Comparison of ENCODE assay signal across 16 cellular contexts in genomic region chr6:18551228-18551627, GRCh38.
DNase-seq lines count a peak whose midpoint lies in the region; ATAC-seq, FAIRE-seq and TF ChIP-seq lines count a peak whose summit lies in the region.
"Had no signal": no experiment of that assay in that cellular context is flagged by ENCODE, and none has a peak within 500 bp of the region (broad histone marks: within the 10 kb centered on the region; RNA-seq: fewer than 3 reads in every experiment).

No MANE protein-coding gene starts in this region.

- peak; percentile 75 for DNase-seq in AG09309 (ENCODE audit: low read depth)
- DNase-seq in M059J (ENCODE audit: low read depth): peak; percentile 74
- DNase-seq in bronchial epithelial cell (ENCODE audit: low read depth): peak; percentile 76
- DNase-seq in kidney epithelial cell (ENCODE audit: low read depth): peak; percentile 25
- no peak for DNase-seq in activated naive CD4-positive, alpha-beta T cell treated with anti-CD3 and anti-CD28 coated beads, Interleukin-2, amount 50 U/mL, for 16 hours
- no peak for DNase-seq in NCI-H345 (lab: John Stamatoyannopoulos, UW)
- no peak for DNase-seq in GDM1 (lab: John Stamatoyannopoulos, UW)
- DNase-seq: activated CD4-positive, alpha-beta T cell treated with anti-CD3 and anti-CD28 coated beads for 1 hour; activated naive CD8-positive, alpha-beta T cell treated with anti-CD3 and anti-CD28 coated beads for 36 hours; DMS79; NCI-H1436; T-cell had no signal

- FAIRE-seq in bronchial epithelial cell (lab: Jason Lieb, UNC): no peak
- FAIRE-seq: GM12892, islet of Langerhans had no signal

- no peaks in the 10 kb centered on the region for H3K27me3 ChIP-seq in bronchial epithelial cell (ENCODE audit: control insufficient read depth, insufficient read depth, low read length)
- no peaks in the 10 kb centered on the region for H3K27me3 ChIP-seq in kidney epithelial cell (ENCODE audit: control insufficient read depth, insufficient read depth, low read length)

- H3K4me3 ChIP-seq in AG09309 (ENCODE audit: control insufficient read depth, low read depth, low read length): no peak overlapping the region
- H3K4me3 ChIP-seq in bronchial epithelial cell (ENCODE audit: low read depth, low read length): no peak overlapping the region
- H3K4me3 ChIP-seq in kidney epithelial cell (ENCODE audit: low read depth, low read length): no peak overlapping the region
- H3K4me3 ChIP-seq: thoracic aorta had no signal

- no peak for ATAC-seq in HG02973 (IDR thresholded peaks at IDR 0.05; ENCODE audit: unreplicated experiment)
- ATAC-seq: T-cell had no signal

- no peaks in the 10 kb centered on the region for H3K36me3 ChIP-seq in bronchial epithelial cell (ENCODE audit: control insufficient read depth, insufficient read depth, low read length)
- H3K36me3 ChIP-seq in kidney epithelial cell (ENCODE audit: control insufficient read depth, insufficient read depth, low read length): no peaks in the 10 kb centered on the region
- H3K36me3 ChIP-seq: thoracic aorta had no signal

- TF ChIP-seq CTCF in AG09309 (IDR thresholded peaks at IDR 0.05; ENCODE audit: control insufficient read depth, insufficient read depth, low read depth, low read length, missing control alignments): no peak
- no peak for TF ChIP-seq CTCF in bronchial epithelial cell (IDR thresholded peaks at IDR 0.05; ENCODE audit: insufficient read depth, low read length, severe bottlenecking)
- no peak for TF ChIP-seq CTCF in kidney epithelial cell (IDR thresholded peaks at IDR 0.05; ENCODE audit: insufficient read depth, low read length, poor library complexity, severe bottlenecking)

Comparison
In these comparisons a context has a peak if more than half of its experiments do, and no peak if none do; other contexts are left out.
1. DNase-seq: peak in AG09309 (single experiment), M059J (single experiment), bronchial epithelial cell (single experiment) and kidney epithelial cell (single experiment); none in activated naive CD4-positive, alpha-beta T cell treated with anti-CD3 and anti-CD28 coated beads, Interleukin-2, amount 50 U/mL, for 16 hours (single experiment), NCI-H345 (single experiment) and GDM1 (single experiment).